In the genomic region with DNA sequence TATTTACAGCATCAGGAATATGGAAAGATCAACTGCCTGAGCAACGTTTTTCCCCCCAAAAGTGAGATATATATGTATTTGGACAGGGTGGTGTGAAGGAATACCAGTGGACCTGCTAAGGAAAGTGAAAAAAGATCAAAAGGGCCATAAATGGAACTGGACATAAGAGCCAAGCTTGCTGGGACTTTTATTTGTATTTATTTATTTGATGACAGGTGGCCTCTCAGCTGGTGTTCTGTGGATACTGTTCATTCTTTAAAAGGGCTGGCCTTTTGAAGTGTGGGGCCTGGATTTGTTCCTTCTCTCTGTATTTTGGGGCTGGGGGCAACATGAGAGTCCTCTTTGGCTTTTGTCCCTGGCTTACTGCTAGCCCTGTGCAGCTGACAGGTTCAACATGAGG, we compare ENCODE assay signal across 9 cellular contexts.
"Had no signal": no experiment of that assay in that cellular context is flagged by ENCODE, and none has a peak within 500 bp of the region (broad histone marks: within the 10 kb centered on the region; RNA-seq: fewer than 3 reads in every experiment).

No MANE protein-coding gene starts in this region.

- H3K9ac ChIP-seq: GM23248 had no signal

- H3K27ac ChIP-seq: GM23248 had no signal

- H3K9me3 ChIP-seq: HAP-1 had no signal

- H3K27ac Mint-ChIP-seq: HFFc6 had no signal

- H3K4me1 ChIP-seq: HAP-1 had no signal

- DNase-seq: GM23248, GOT3, H7, HFFc6, IMR-90, KG1 had no signal

- H2AFZ ChIP-seq: GM23248 had no signal

- H3K4me3 Mint-ChIP-seq: HFFc6 had no signal

- H3K4me3 ChIP-seq: GM23248, HAP-1, K562 had no signal

- ATAC-seq: HCT116, K562 had no signal

- H3K36me3 ChIP-seq: HAP-1 had no signal
